16 cellular contexts compared by ENCODE assay signal in genomic region chr3:158685151-158685550, GRCh38.
"Had no signal": no experiment of that assay in that cellular context is flagged by ENCODE, and none has a peak within 500 bp of the region (broad histone marks: within the 10 kb centered on the region; RNA-seq: fewer than 3 reads in every experiment).

No MANE protein-coding gene starts in this region.

- H3K27ac ChIP-seq: body of pancreas, heart right ventricle, right atrium auricular region, tibial nerve, vagina had no signal

- H3K4me3 ChIP-seq: body of pancreas, heart right ventricle, mucosa of descending colon, right atrium auricular region, tibial nerve, vagina had no signal

- H3K4me1 ChIP-seq: body of pancreas, heart right ventricle, right atrium auricular region, tibial nerve, vagina had no signal

- DNase-seq: activated CD4-positive, alpha-beta memory T cell treated with anti-CD3 and anti-CD28 coated beads, Interleukin-2, amount 10 ng/mL, durations not matched to agents 7 days and 5 days; activated CD4-positive, alpha-beta T cell treated with anti-CD3 and anti-CD28 coated beads for 48 hours; activated CD4-positive, CD25-positive, alpha-beta regulatory T cell; activated CD8-positive, alpha-beta memory T cell treated with anti-CD3 and anti-CD28 coated beads, Interleukin-2, amount 10 ng/mL, durations not matched to agents 7 days and 5 days; amniotic stem cell; body of pancreas; caudate nucleus; heart right ventricle; left ventricle myocardium superior; mucosa of descending colon; naive B cell; stimulated activated CD4-positive, alpha-beta T cell treated with anti-CD3 and anti-CD28 coated beads, Interleukin-2, amount 100 ng/mL, for 24 hours; stimulated activated naive CD4-positive, alpha-beta T cell treated with Interleukin-2 at 50 U/mL for 16 hours had no signal

- ATAC-seq: activated CD8-positive, alpha-beta memory T cell treated with anti-CD3 and anti-CD28 coated beads, Interleukin-2, amount 10 ng/mL, durations not matched to agents 7 days and 5 days; body of pancreas; heart right ventricle; left ventricle myocardium superior; mucosa of descending colon had no signal

- H3K9me3 ChIP-seq: body of pancreas, heart right ventricle, mucosa of descending colon, right atrium auricular region, tibial nerve, vagina had no signal

- H3K27me3 ChIP-seq: body of pancreas, heart right ventricle, right atrium auricular region, tibial nerve, vagina had no signal
